In genomic region chr11:14374922-14375630, GRCh38 we compare ENCODE assay signal across 11 cellular contexts. TPM values are rescaled to one million over a fixed set of nuclear protein-coding genes. Genes with fewer than 3 reads are reported as not detected.
A peak's percentile ranks its signal among the peaks of the same experiment; 100 is the strongest.
DNase-seq lines count a peak whose midpoint lies in the region; ATAC-seq and TF ChIP-seq lines count a peak whose summit lies in the region.
"Had no signal": no experiment of that assay in that cellular context is flagged by ENCODE, and none has a peak within 500 bp of the region (broad histone marks: within the 10 kb centered on the region; RNA-seq: fewer than 3 reads in every experiment).

No MANE protein-coding gene starts in this region.

- H3K9me3 Mint-ChIP-seq in activated naive CD8-positive, alpha-beta T cell treated with anti-CD3 and anti-CD28 coated beads, Interleukin-2, amount 50 U/mL, for 24 hours, result no peaks in the 10 kb centered on the region
- no peaks in the 10 kb centered on the region for H3K9me3 Mint-ChIP-seq in natural killer cell
- no peaks in the 10 kb centered on the region for H3K9me3 Mint-ChIP-seq in CD8-positive, alpha-beta memory T cell
- H3K9me3 Mint-ChIP-seq: activated naive CD4-positive, alpha-beta T cell treated with anti-CD3 and anti-CD28 coated beads, Interleukin-2, amount 50 U/mL, for 24 hours had no signal

- POLR2A ChIA-PET in CD8-positive, alpha-beta memory T cell (lab: Charles Lee), result interaction anchor here (0.6 kb wide), 1 partner anchor 44 kb away, joined by 8 read pairs; no protein-coding TSS in a partner anchor

- DNase-seq in ELR (ENCODE audit: low read depth) (peak; percentile 18), HFF-Myc (ENCODE audit: extremely low read depth, low read depth) (no peak), natural killer cell (no peak), amniotic stem cell (lab: John Stamatoyannopoulos, UW) (no peak), medulla oblongata (ENCODE audit: extremely low spot score) (no peak), OCI-M2 (lab: John Stamatoyannopoulos, UW; ENCODE audit: unreplicated experiment) (no peak)
- no peak for DNase-seq in activated naive CD8-positive, alpha-beta T cell treated with anti-CD3 and anti-CD28 coated beads, Interleukin-2, amount 50 U/mL, for 24 hours
- no peak for DNase-seq in CD8-positive, alpha-beta memory T cell
- DNase-seq: GF-D8 had no signal

- H3K9me3 ChIP-seq in CD8-positive, alpha-beta memory T cell (ENCODE audit: low read length), result no peaks in the 10 kb centered on the region
- H3K9me3 ChIP-seq: uterus had no signal

- no peaks in the 10 kb centered on the region for H3K36me3 ChIP-seq in CD8-positive, alpha-beta memory T cell (ENCODE audit: insufficient read depth, low read length)
- H3K36me3 ChIP-seq: uterus had no signal

- peak; percentile 20 for TF ChIP-seq CTCF in HFF-Myc (IDR thresholded peaks at IDR 0.05; ENCODE audit: low read depth, low read length, missing control alignments)
- TF ChIP-seq CTCF in natural killer cell (IDR thresholded peaks at IDR 0.05), result peak; percentile 11

- no peak overlapping the region for H3K27ac ChIP-seq in CD8-positive, alpha-beta memory T cell (ENCODE audit: low read depth, low read length)

- no peak overlapping the region for H3K4me3 Mint-ChIP-seq in activated naive CD8-positive, alpha-beta T cell treated with anti-CD3 and anti-CD28 coated beads, Interleukin-2, amount 50 U/mL, for 24 hours
- H3K4me3 Mint-ChIP-seq in natural killer cell, result no peak overlapping the region
- H3K4me3 Mint-ChIP-seq in CD8-positive, alpha-beta memory T cell, result no peak overlapping the region
- H3K4me3 Mint-ChIP-seq: activated naive CD4-positive, alpha-beta T cell treated with anti-CD3 and anti-CD28 coated beads, Interleukin-2, amount 50 U/mL, for 24 hours had no signal

- peak; percentile 41 for ATAC-seq in activated naive CD8-positive, alpha-beta T cell treated with anti-CD3 and anti-CD28 coated beads, Interleukin-2, amount 50 U/mL, for 24 hours
- ATAC-seq in natural killer cell, result no peak

- peaks cover 3% of the 10 kb centered on the region for H3K27me3 ChIP-seq in CD8-positive, alpha-beta memory T cell (ENCODE audit: insufficient read depth, low read length, poor library complexity, severe bottlenecking)
- H3K27me3 ChIP-seq: uterus had no signal

- H3K27me3 Mint-ChIP-seq in activated naive CD8-positive, alpha-beta T cell treated with anti-CD3 and anti-CD28 coated beads, Interleukin-2, amount 50 U/mL, for 24 hours, result peaks cover 14% of the 10 kb centered on the region
- peaks cover 6 to 10% of the 10 kb centered on the region in 2 donors for H3K27me3 Mint-ChIP-seq in natural killer cell (ENCODE audit: low read depth in 2 of 2)
- peaks cover 2 to 18% of the 10 kb centered on the region in 2 donors for H3K27me3 Mint-ChIP-seq in CD8-positive, alpha-beta memory T cell

- peak overlapping the region; percentile 28 for H3K27ac Mint-ChIP-seq in activated naive CD8-positive, alpha-beta T cell treated with anti-CD3 and anti-CD28 coated beads, Interleukin-2, amount 50 U/mL, for 24 hours
- no peak overlapping the region for H3K27ac Mint-ChIP-seq in natural killer cell
- peak overlapping the region in 1 of 8 donors; percentile 77 for H3K27ac Mint-ChIP-seq in CD8-positive, alpha-beta memory T cell

- CTCF ChIA-PET in CD8-positive, alpha-beta memory T cell (lab: Charles Lee), result interaction anchor here (1.4 to 1.6 kb wide), 2 partner anchors 9 to 80 kb away, joined by 3 to 4 read pairs; no protein-coding TSS in a partner anchor

- H3K4me1 Mint-ChIP-seq in activated naive CD8-positive, alpha-beta T cell treated with anti-CD3 and anti-CD28 coated beads, Interleukin-2, amount 50 U/mL, for 24 hours, result peaks cover 35% of the 10 kb centered on the region
- peaks cover 7 to 10% of the 10 kb centered on the region in 2 donors for H3K4me1 Mint-ChIP-seq in natural killer cell
- H3K4me1 Mint-ChIP-seq in CD8-positive, alpha-beta memory T cell, result no peaks in the 10 kb centered on the region

- intact Hi-C loops in natural killer cell (cut with micrococcal nuclease), result no loop called here

- no peak overlapping the region for H3K4me3 ChIP-seq in HFF-Myc (replicated peaks; ENCODE audit: low read depth, low read length)
- no peak overlapping the region for H3K4me3 ChIP-seq in CD8-positive, alpha-beta memory T cell (ENCODE audit: low read length)
- H3K4me3 ChIP-seq: uterus had no signal

- H3K4me1 ChIP-seq in CD8-positive, alpha-beta memory T cell (ENCODE audit: insufficient read depth, low read length), result no peaks in the 10 kb centered on the region
- H3K4me1 ChIP-seq: uterus had no signal

- no peaks in the 10 kb centered on the region for H3K36me3 Mint-ChIP-seq in activated naive CD8-positive, alpha-beta T cell treated with anti-CD3 and anti-CD28 coated beads, Interleukin-2, amount 50 U/mL, for 24 hours (ENCODE audit: low read depth)
- no peaks in the 10 kb centered on the region for H3K36me3 Mint-ChIP-seq in natural killer cell
- peaks cover 0 to 2% (median 0%) of the 10 kb centered on the region in 3 donors for H3K36me3 Mint-ChIP-seq in CD8-positive, alpha-beta memory T cell

RNA-seq across cellular contexts. Expression of gene RRAS2, which starts 16.1 kb away (rescaled TPM):
- total RNA-seq in natural killer cell, result 10 to 100 TPM; 62.1 to 86.7 (median 69.6) TPM
- 10 to 100 TPM; 70.1 to 72.6 TPM for total RNA-seq in CD8-positive, alpha-beta memory T cell
- polyA plus RNA-seq in CD8-positive, alpha-beta memory T cell, result 52.6 TPM
